Comparison of ENCODE assay signal across 1 cellular context in the genomic region with DNA sequence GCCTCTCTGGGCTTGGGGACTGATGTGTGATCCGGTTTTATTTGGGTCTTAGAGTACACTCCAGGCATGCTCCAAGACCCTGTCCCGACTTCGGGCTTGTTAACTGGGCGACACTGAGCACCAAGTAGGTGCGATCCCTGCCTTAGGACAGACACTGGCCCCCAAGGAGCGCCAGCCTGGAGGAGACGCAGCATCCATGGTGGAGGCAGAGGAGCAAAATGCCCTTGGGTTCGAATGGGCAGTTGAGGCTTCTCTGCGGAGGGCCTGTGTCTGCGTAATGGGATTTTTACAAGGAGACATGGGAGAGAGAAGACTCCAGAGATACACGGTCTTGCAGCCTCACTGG.
TF ChIP-seq lines count a peak whose summit lies in the region.

No MANE protein-coding gene starts in this region.

TF ChIP-seq in K562, 482 proteins besides CTCF, POLR2A, EP300 and RAD21:
- TF ChIP-seq ZNF263 (CRISPR knock-in tag; IDR thresholded peaks at IDR 0.05; ENCODE audit: borderline replicate concordance) = 0 out of 2 replicates have a peak, but pooled peaks have one; percentile 19
- TF ChIP-seq, protein P1, sequence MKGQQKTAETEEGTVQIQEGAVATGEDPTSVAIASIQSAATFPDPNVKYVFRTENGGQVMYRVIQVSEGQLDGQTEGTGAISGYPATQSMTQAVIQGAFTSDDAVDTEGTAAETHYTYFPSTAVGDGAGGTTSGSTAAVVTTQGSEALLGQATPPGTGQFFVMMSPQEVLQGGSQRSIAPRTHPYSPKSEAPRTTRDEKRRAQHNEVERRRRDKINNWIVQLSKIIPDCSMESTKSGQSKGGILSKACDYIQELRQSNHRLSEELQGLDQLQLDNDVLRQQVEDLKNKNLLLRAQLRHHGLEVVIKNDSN (CRISPR knock-in tag; IDR thresholded peaks at IDR 0.05) = 0 out of 2 replicates have a peak, but pooled peaks have one; percentile 37
- TF ChIP-seq, protein P2, sequence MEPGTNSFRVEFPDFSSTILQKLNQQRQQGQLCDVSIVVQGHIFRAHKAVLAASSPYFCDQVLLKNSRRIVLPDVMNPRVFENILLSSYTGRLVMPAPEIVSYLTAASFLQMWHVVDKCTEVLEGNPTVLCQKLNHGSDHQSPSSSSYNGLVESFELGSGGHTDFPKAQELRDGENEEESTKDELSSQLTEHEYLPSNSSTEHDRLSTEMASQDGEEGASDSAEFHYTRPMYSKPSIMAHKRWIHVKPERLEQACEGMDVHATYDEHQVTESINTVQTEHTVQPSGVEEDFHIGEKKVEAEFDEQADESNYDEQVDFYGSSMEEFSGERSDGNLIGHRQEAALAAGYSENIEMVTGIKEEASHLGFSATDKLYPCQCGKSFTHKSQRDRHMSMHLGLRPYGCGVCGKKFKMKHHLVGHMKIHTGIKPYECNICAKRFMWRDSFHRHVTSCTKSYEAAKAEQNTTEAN (CRISPR knock-in tag; IDR thresholded peaks at IDR 0.05) = no peak
- TF ChIP-seq ZNF316 (IDR thresholded peaks at IDR 0.05) = 0 out of 2 replicates have a peak, but pooled peaks have one; percentile 0
- 0 out of 2 replicates have a peak, but pooled peaks have one; percentile 19 for TF ChIP-seq SMARCA5 (IDR thresholded peaks at IDR 0.05)
- TF ChIP-seq SLC30A9 (CRISPR knock-in tag; IDR thresholded peaks at IDR 0.05) = no peak
- 0 out of 2 replicates have a peak, but pooled peaks have one; percentile 11 for TF ChIP-seq CBFB (CRISPR knock-in tag; IDR thresholded peaks at IDR 0.05)
- TF ChIP-seq, protein P3, sequence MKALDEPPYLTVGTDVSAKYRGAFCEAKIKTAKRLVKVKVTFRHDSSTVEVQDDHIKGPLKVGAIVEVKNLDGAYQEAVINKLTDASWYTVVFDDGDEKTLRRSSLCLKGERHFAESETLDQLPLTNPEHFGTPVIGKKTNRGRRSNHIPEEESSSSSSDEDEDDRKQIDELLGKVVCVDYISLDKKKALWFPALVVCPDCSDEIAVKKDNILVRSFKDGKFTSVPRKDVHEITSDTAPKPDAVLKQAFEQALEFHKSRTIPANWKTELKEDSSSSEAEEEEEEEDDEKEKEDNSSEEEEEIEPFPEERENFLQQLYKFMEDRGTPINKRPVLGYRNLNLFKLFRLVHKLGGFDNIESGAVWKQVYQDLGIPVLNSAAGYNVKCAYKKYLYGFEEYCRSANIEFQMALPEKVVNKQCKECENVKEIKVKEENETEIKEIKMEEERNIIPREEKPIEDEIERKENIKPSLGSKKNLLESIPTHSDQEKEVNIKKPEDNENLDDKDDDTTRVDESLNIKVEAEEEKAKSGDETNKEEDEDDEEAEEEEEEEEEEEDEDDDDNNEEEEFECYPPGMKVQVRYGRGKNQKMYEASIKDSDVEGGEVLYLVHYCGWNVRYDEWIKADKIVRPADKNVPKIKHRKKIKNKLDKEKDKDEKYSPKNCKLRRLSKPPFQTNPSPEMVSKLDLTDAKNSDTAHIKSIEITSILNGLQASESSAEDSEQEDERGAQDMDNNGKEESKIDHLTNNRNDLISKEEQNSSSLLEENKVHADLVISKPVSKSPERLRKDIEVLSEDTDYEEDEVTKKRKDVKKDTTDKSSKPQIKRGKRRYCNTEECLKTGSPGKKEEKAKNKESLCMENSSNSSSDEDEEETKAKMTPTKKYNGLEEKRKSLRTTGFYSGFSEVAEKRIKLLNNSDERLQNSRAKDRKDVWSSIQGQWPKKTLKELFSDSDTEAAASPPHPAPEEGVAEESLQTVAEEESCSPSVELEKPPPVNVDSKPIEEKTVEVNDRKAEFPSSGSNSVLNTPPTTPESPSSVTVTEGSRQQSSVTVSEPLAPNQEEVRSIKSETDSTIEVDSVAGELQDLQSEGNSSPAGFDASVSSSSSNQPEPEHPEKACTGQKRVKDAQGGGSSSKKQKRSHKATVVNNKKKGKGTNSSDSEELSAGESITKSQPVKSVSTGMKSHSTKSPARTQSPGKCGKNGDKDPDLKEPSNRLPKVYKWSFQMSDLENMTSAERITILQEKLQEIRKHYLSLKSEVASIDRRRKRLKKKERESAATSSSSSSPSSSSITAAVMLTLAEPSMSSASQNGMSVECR (CRISPR knock-in tag; IDR thresholded peaks at IDR 0.05) = 0 out of 2 replicates have a peak, but pooled peaks have one; percentile 50
